ENCODE assay signal across 20 cellular contexts in the genomic region with DNA sequence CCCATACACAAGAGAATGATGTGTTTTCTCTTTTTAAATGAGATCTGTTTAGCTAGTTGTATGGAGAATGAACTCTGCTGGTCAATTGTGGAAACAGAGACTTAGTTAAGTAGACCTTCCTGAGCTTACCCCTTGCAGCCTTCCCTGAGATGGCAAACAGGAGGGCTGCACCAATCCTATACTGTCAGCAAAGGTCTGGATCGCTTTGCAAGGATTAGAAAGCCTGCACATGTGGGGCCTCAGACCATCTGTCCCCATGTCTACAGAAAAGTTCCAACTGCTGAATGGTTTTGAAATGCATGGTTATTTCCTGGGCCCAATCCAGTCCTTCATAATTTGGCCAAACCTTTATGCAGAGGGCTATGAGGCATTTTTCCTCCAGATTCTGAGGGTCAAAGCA.
"Had no signal": no experiment of that assay in that cellular context is flagged by ENCODE, and none has a peak within 500 bp of the region (broad histone marks: within the 10 kb centered on the region; RNA-seq: fewer than 3 reads in every experiment).

No MANE protein-coding gene starts in this region.

- DNase-seq: Kasumi-1, MM.1S, NCI-H1092 treated with DMSO at 0.1 percent for 48 hours, NCI-H1436, NCI-H1930, NCI-H2081, NCI-H2107, NCI-H345, NCI-H446 treated with DMSO at 0.1 percent for 48 hours, NCI-H510A treated with DMSO at 0.1 percent for 48 hours, NCI-H69, NCI-H774, SHP77 treated with DMSO at 0.1 percent for 48 hours, SJCRH30, T-helper 1 cell, T-helper 17 cell had no signal

- ATAC-seq: K562, Panc1, Right ventricle myocardium inferior, SK-N-SH treated with all-trans-retinoic acid at 6 μM for 48 hours, T-helper 17 cell had no signal
